Comparison of ENCODE assay signal across 20 cellular contexts in genomic region chr16:48052731-48053130, GRCh38.
A peak's percentile ranks its signal among the peaks of the same experiment; 100 is the strongest.
DNase-seq lines count a peak whose midpoint lies in the region; ATAC-seq, FAIRE-seq and TF ChIP-seq lines count a peak whose summit lies in the region.
"Had no signal": no experiment of that assay in that cellular context is flagged by ENCODE, and none has a peak within 500 bp of the region (broad histone marks: within the 10 kb centered on the region; RNA-seq: fewer than 3 reads in every experiment).

No MANE protein-coding gene starts in this region.

- H2BK5ac ChIP-seq in mesendoderm (ENCODE audit: low read length), result peak overlapping the region; percentile 100

- H2BK120ac ChIP-seq in mesendoderm (ENCODE audit: low read depth, low read length), result no peak overlapping the region

- H3K4ac ChIP-seq in mesendoderm (ENCODE audit: low read depth, low read length), result no peak overlapping the region

- H3K79me2 ChIP-seq in astrocyte (ENCODE audit: insufficient read depth, low read length) (no peaks in the 10 kb centered on the region), mesendoderm (ENCODE audit: control insufficient read depth, insufficient read depth, low read length) (no peaks in the 10 kb centered on the region), smooth muscle cell (ENCODE audit: low read depth) (no peaks in the 10 kb centered on the region)

- peaks cover 4% of the 10 kb centered on the region for H3K27me3 ChIP-seq in astrocyte (ENCODE audit: insufficient read depth, low read length)
- no peaks in the 10 kb centered on the region for H3K27me3 ChIP-seq in mesendoderm (ENCODE audit: insufficient read depth, low read length, poor library complexity)
- H3K27me3 ChIP-seq in smooth muscle cell (ENCODE audit: low read depth), result peaks cover 7% of the 10 kb centered on the region
- H3K27me3 ChIP-seq: SJCRH30 had no signal

- H3K27ac ChIP-seq in astrocyte (ENCODE audit: low read depth, low read length), result no peak overlapping the region
- peak overlapping the region; percentile 92 for H3K27ac ChIP-seq in mesendoderm (ENCODE audit: low read depth, low read length)
- no peak overlapping the region for H3K27ac ChIP-seq in smooth muscle cell (ENCODE audit: low read depth)
- H3K27ac ChIP-seq: 22Rv1, GM23248, SJCRH30 had no signal

- TF ChIP-seq CTCF in astrocyte (IDR thresholded peaks at IDR 0.05; ENCODE audit: insufficient read depth, low read depth, low read length) (no peak), smooth muscle cell (IDR thresholded peaks at IDR 0.05; ENCODE audit: borderline replicate concordance, insufficient read depth, poor library complexity, severe bottlenecking) (no peak)

- H3K9ac ChIP-seq in astrocyte (ENCODE audit: low read length), result no peak overlapping the region
- H3K9ac ChIP-seq in mesendoderm (ENCODE audit: low read length), result peak overlapping the region; percentile 53
- no peak overlapping the region for H3K9ac ChIP-seq in smooth muscle cell (ENCODE audit: low read depth)
- H3K9ac ChIP-seq: GM23248 had no signal

- H4K5ac ChIP-seq in mesendoderm (ENCODE audit: low read length), result peak overlapping the region; percentile 99

- no peak for FAIRE-seq in astrocyte (lab: Jason Lieb, UNC)

- H3K36me3 ChIP-seq in astrocyte (ENCODE audit: insufficient read depth, low read length) (no peaks in the 10 kb centered on the region), mesendoderm (ENCODE audit: control insufficient read depth, insufficient read depth, low read length) (no peaks in the 10 kb centered on the region), smooth muscle cell (ENCODE audit: low read depth) (no peaks in the 10 kb centered on the region)
- H3K36me3 ChIP-seq: BE2C, SJCRH30 had no signal

- H3K18ac ChIP-seq in mesendoderm (ENCODE audit: low read length), result no peak overlapping the region

- no peak for ATAC-seq in GM18909 (IDR thresholded peaks at IDR 0.05; ENCODE audit: poor library complexity, unreplicated experiment)
- ATAC-seq: Right ventricle myocardium inferior had no signal

- H4K20me1 ChIP-seq in astrocyte (ENCODE audit: insufficient read depth, low read length) (no peaks in the 10 kb centered on the region), smooth muscle cell (ENCODE audit: low read depth) (no peaks in the 10 kb centered on the region)

- H2BK15ac ChIP-seq in mesendoderm (replicated peaks; ENCODE audit: low read depth), result no peak overlapping the region

- H3K4me1 Mint-ChIP-seq in astrocyte (ENCODE audit: low read depth, unreplicated experiment), result peaks cover 11% of the 10 kb centered on the region

- no peak overlapping the region for H3K23ac ChIP-seq in mesendoderm (ENCODE audit: low read length)

- H3K56ac ChIP-seq in mesendoderm (ENCODE audit: low read length), result peak overlapping the region; percentile 91

- H3F3A ChIP-seq in smooth muscle cell (ENCODE audit: low read depth), result no peaks in the 10 kb centered on the region

- no peak overlapping the region for H2AK5ac ChIP-seq in mesendoderm (ENCODE audit: low read length)

- H3K4me2 ChIP-seq in astrocyte (ENCODE audit: low read length), result peak overlapping the region; percentile 39
- H3K4me2 ChIP-seq in mesendoderm (ENCODE audit: low read length), result no peak overlapping the region
- H3K4me2 ChIP-seq in smooth muscle cell, result peak overlapping the region; percentile 69

- no peak overlapping the region for H2AFZ ChIP-seq in astrocyte (ENCODE audit: low read depth, low read length)
- peak overlapping the region; percentile 28 for H2AFZ ChIP-seq in smooth muscle cell (ENCODE audit: low read depth)
- H2AFZ ChIP-seq: GM23248 had no signal

- DNase-seq in NCI-H82 (lab: John Stamatoyannopoulos, UW) (peak; percentile 5), NCI-H82 treated with DMSO at 0.1 percent for 48 hours (lab: John Stamatoyannopoulos, UW; ENCODE audit: unreplicated experiment) (no peak), astrocyte (ENCODE audit: low read depth) (no peak), mesendoderm (peak; percentile 93), smooth muscle cell (lab: John Stamatoyannopoulos, UW; ENCODE audit: unreplicated experiment) (no peak), NCI-H128 (lab: John Stamatoyannopoulos, UW; ENCODE audit: unreplicated experiment) (no peak)
- no peak for DNase-seq in activated CD8-positive, alpha-beta memory T cell treated with anti-CD3 and anti-CD28 coated beads, Interleukin-2, amount 50 U/mL, for 48 hours
- DNase-seq: BE2C, DMS153, KBM-7, MM.1S, NCI-H1417, NCI-H1694, NCI-H2029 treated with DMSO at 0.1 percent for 48 hours, SJCRH30 had no signal

- H3K4me1 ChIP-seq in astrocyte (ENCODE audit: insufficient read depth, low read length) (peaks cover 9% of the 10 kb centered on the region), mesendoderm (ENCODE audit: control insufficient read depth, low read depth, low read length) (peaks cover 50% of the 10 kb centered on the region), smooth muscle cell (ENCODE audit: low read depth) (peaks cover 12% of the 10 kb centered on the region)
- H3K4me1 ChIP-seq: BE2C, SJCRH30 had no signal

- H4K8ac ChIP-seq in mesendoderm (ENCODE audit: low read depth, low read length), result no peak overlapping the region

- H3K27me3 Mint-ChIP-seq in astrocyte (ENCODE audit: low read depth, unreplicated experiment), result peaks cover 23% of the 10 kb centered on the region

- H3K9me3 ChIP-seq in astrocyte (ENCODE audit: insufficient read depth, low read depth, low read length) (no peaks in the 10 kb centered on the region), smooth muscle cell (replicated peaks; ENCODE audit: low read depth) (no peaks in the 10 kb centered on the region)
- H3K9me3 ChIP-seq: BE2C, SJCRH30 had no signal

- no peak overlapping the region for H3K27ac Mint-ChIP-seq in astrocyte (ENCODE audit: unreplicated experiment)
- H3K27ac Mint-ChIP-seq: H9 had no signal

- H3K9me3 Mint-ChIP-seq in astrocyte (ENCODE audit: unreplicated experiment), result no peaks in the 10 kb centered on the region
- H3K9me3 Mint-ChIP-seq: H9 had no signal

- no CpG with 5 or more reads among the region's 4 CpGs for WGBS in mesendoderm (ENCODE audit: extremely low coverage, insufficient coverage, low lambda C conversion rate)
- WGBS in smooth muscle cell (ENCODE audit: low lambda C conversion rate), result 66% methylated on average over 4 of the region's 4 CpGs

- no peaks in the 10 kb centered on the region for H3K79me1 ChIP-seq in mesendoderm (ENCODE audit: low read length)

- no peaks in the 10 kb centered on the region for H3K36me3 Mint-ChIP-seq in astrocyte (ENCODE audit: low read depth, unreplicated experiment)

- H3K4me3 ChIP-seq in astrocyte (ENCODE audit: insufficient read depth, low read depth, low read length) (no peak overlapping the region), mesendoderm (ENCODE audit: low read length) (no peak overlapping the region), smooth muscle cell (no peak overlapping the region)
- H3K4me3 ChIP-seq: GM23248, SJCRH30 had no signal

- H3K4me3 Mint-ChIP-seq in astrocyte (ENCODE audit: unreplicated experiment), result no peak overlapping the region
- H3K4me3 Mint-ChIP-seq: H9 had no signal

Comparison
In these comparisons a context has a peak if more than half of its experiments do, and no peak if none do; other contexts are left out.
1. DNase-seq: peak in NCI-H82 (single experiment) and mesendoderm (single experiment); none in NCI-H82 treated with DMSO at 0.1 percent for 48 hours (single experiment), astrocyte (single experiment), smooth muscle cell (single experiment), activated CD8-positive, alpha-beta memory T cell treated with anti-CD3 and anti-CD28 coated beads, Interleukin-2, amount 50 U/mL, for 48 hours (single experiment) and NCI-H128 (single experiment).